ENCODE assay signal across 11 cellular contexts in the genomic region with DNA sequence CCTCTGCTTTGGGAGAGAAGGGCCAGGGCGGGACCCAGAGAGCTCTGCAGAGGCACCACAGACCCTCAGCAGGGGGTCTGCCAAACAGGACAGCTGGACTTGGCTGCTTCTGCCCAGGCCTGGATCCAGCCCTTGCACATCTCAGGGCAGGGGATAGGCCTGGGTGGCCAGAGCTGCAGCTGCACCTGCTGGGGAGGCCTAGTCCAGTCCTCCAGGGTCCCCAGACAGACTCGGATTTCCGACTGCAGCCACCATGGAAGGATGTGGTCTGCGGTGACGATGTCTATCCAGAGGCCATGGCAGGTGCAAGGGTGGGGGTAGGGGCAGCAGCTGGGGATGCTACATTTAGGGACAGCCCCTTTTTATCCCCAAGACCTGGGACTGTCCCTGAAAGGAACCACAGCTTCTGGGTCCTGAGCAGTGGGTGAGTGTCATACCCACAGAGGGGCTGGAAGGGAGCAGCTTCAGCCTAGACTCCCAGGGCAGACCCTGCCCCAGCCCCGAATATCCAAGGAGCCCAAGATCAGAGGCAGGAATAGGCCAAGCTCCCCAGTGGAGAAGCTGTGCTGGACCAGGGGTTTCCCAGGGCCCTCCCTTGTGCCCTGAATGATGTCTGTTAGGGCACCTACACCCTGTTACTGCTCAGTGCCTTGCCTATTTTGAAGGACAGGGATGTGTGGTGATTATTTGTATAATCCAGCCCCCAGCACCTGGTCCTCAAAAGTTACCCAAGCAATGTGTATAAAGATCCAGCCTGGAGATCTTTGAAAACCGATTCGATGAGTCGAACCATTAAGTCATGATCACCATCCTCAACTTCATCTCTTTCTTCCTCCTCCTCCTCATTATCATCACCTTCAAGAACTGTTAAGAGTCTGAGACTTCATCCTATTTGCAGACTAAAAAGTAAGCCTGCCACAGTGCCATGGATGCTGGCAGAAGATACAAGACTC. TPM values are rescaled to one million over a fixed set of nuclear protein-coding genes. Genes with fewer than 3 reads are reported as not detected.
DNase-seq lines count a peak whose midpoint lies in the region; ATAC-seq, FAIRE-seq and TF ChIP-seq lines count a peak whose summit lies in the region.
"Had no signal": no experiment of that assay in that cellular context is flagged by ENCODE, and none has a peak within 500 bp of the region (broad histone marks: within the 10 kb centered on the region; RNA-seq: fewer than 3 reads in every experiment).

No MANE protein-coding gene starts in this region.

- intact Hi-C loops in kidney (cut with DNase I) = no loop called here

- DNase-seq in Jurkat, Clone E6-1 (ENCODE audit: low read depth, low spot score) = peak; percentile 65
- DNase-seq in kidney (peak; percentile 72), NCI-H510A (lab: John Stamatoyannopoulos, UW) (no peak), AG08395 (ENCODE audit: low spot score) (no peak), NCI-H748 (lab: John Stamatoyannopoulos, UW; ENCODE audit: unreplicated experiment) (no peak), frontal cortex (ENCODE audit: low spot score in 2 of 2) (no peak)
- DNase-seq: KBM-7 had no signal

- ATAC-seq in GM18505 (IDR thresholded peaks at IDR 0.05; ENCODE audit: unreplicated experiment) (peak; percentile 49), GM21515 (IDR thresholded peaks at IDR 0.05; ENCODE audit: unreplicated experiment) (peak; percentile 52)

- H3K9ac ChIP-seq in kidney (ENCODE audit: low read length in 2 of 2) = no peak overlapping the region

- FAIRE-seq in kidney (lab: Jason Lieb, UNC) (no peak), frontal cortex (lab: Jason Lieb, UNC) (no peak)
- FAIRE-seq: endometrium, G401.6 had no signal

- no peak overlapping the region for H3K4me3 ChIP-seq in Jurkat, Clone E6-1 (ENCODE audit: low read length)
- no peak overlapping the region for H3K4me3 ChIP-seq in kidney (ENCODE audit: low read length in 2 of 2)

- no peak overlapping the region for H3K27ac ChIP-seq in kidney (ENCODE audit: low read depth in 2 of 2, low read length in 2 of 2)

- H3K36me3 ChIP-seq in kidney (ENCODE audit: control insufficient read depth in 1 of 2, insufficient read depth in 2 of 2, low read length in 2 of 2) = no peaks in the 10 kb centered on the region

- H3K4me1 ChIP-seq in kidney (ENCODE audit: control insufficient read depth in 1 of 2, insufficient read depth in 1 of 2, low read depth in 1 of 2, low read length in 2 of 2) = no peaks in the 10 kb centered on the region

- TF ChIP-seq CTCF in kidney (IDR thresholded peaks at IDR 0.05; ENCODE audit: borderline replicate concordance, extremely low read depth, insufficient read depth) = no peak

- TF ChIP-seq POLR2A in GM18505 (IDR thresholded peaks at IDR 0.05; ENCODE audit: borderline replicate concordance, extremely low read depth, insufficient read depth, insufficient read length) = no peak

- H3K9me3 ChIP-seq in kidney (ENCODE audit: control insufficient read depth in 1 of 2, low read length in 2 of 2) = no peaks in the 10 kb centered on the region

RNA-seq across cellular contexts. Expression of gene IGLL5, which starts 2.5 kb away (rescaled TPM):
- polyA plus RNA-seq in Jurkat, Clone E6-1 (2012; ENCODE audit: insufficient read depth, insufficient read length) = not detected
- total RNA-seq in kidney (103 TPM), frontal cortex (not detected)
- 1.9 TPM for polyA plus RNA-seq in kidney (ENCODE audit: insufficient read depth, low read depth, low replicate concordance)

Comparison
In these comparisons a context has a peak if more than half of its experiments do, and no peak if none do; other contexts are left out.
1. DNase-seq: peak in Jurkat, Clone E6-1 (single experiment) and kidney (single experiment); none in NCI-H510A (single experiment), AG08395 (single experiment), NCI-H748 (single experiment) and frontal cortex (0 of 2).
2. RNA of gene IGLL5, which starts 2.5 kb away (total RNA-seq): 103 TPM in kidney (single experiment); not detected in frontal cortex (single experiment); every median in the first group is over 100 times any median in the second.